ENCODE assay signal across 2 cellular contexts in genomic region chr11:74135516-74135840, GRCh38.
TF ChIP-seq lines count a peak whose summit lies in the region.

No MANE protein-coding gene starts in this region.

TF ChIP-seq in HepG2, 621 proteins besides CTCF, POLR2A, EP300 and RAD21:
- no peak for TF ChIP-seq KAT7 (CRISPR knock-in tag; IDR thresholded peaks at IDR 0.05; ENCODE audit: borderline replicate concordance)
- TF ChIP-seq, protein P1, sequence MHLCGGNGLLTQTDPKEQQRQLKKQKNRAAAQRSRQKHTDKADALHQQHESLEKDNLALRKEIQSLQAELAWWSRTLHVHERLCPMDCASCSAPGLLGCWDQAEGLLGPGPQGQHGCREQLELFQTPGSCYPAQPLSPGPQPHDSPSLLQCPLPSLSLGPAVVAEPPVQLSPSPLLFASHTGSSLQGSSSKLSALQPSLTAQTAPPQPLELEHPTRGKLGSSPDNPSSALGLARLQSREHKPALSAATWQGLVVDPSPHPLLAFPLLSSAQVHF (CRISPR knock-in tag; IDR thresholded peaks at IDR 0.05), result no peak
- TF ChIP-seq, protein P2, sequence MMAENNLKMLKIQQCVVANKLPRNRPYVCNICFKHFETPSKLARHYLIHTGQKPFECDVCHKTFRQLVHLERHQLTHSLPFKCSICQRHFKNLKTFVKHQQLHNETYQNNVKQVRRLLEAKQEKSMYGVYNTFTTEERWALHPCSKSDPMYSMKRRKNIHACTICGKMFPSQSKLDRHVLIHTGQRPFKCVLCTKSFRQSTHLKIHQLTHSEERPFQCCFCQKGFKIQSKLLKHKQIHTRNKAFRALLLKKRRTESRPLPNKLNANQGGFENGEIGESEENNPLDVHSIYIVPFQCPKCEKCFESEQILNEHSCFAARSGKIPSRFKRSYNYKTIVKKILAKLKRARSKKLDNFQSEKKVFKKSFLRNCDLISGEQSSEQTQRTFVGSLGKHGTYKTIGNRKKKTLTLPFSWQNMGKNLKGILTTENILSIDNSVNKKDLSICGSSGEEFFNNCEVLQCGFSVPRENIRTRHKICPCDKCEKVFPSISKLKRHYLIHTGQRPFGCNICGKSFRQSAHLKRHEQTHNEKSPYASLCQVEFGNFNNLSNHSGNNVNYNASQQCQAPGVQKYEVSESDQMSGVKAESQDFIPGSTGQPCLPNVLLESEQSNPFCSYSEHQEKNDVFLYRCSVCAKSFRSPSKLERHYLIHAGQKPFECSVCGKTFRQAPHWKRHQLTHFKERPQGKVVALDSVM (CRISPR knock-in tag; IDR thresholded peaks at IDR 0.05), result 0 out of 2 replicates have a peak, but pooled peaks have one; percentile 0
- TF ChIP-seq FOXM1 (CRISPR knock-in tag; IDR thresholded peaks at IDR 0.05), result no peak
- no peak for TF ChIP-seq ZNF282 (IDR thresholded peaks at IDR 0.05; ENCODE audit: partially characterized antibody)
- no peak for TF ChIP-seq ZNF143 (CRISPR knock-in tag; IDR thresholded peaks at IDR 0.05)
- no peak for TF ChIP-seq IKZF5 (CRISPR knock-in tag; IDR thresholded peaks at IDR 0.05)
TF ChIP-seq in HepG2: peak in this region for 1.

TF ChIP-seq in WTC11, 78 proteins besides CTCF, POLR2A, EP300 and RAD21:
- TF ChIP-seq ZNF425 (CRISPR knock-in tag; conservative IDR thresholded peaks at IDR 0.05) (no peak), RORB (CRISPR knock-in tag; IDR thresholded peaks at IDR 0.05) (no peak), CDX4 (CRISPR knock-in tag; IDR thresholded peaks at IDR 0.05; ENCODE audit: borderline replicate concordance) (no peak), ZBTB21 (CRISPR knock-in tag; IDR thresholded peaks at IDR 0.05; ENCODE audit: borderline replicate concordance) (no peak), OVOL2 (CRISPR knock-in tag; IDR thresholded peaks at IDR 0.05; ENCODE audit: borderline replicate concordance) (no peak), TEAD4 (CRISPR knock-in tag; IDR thresholded peaks at IDR 0.05) (no peak), FOXK1 (CRISPR knock-in tag; IDR thresholded peaks at IDR 0.05) (no peak), PRRX2 (CRISPR knock-in tag; IDR thresholded peaks at IDR 0.05) (no peak), TCF7 (CRISPR knock-in tag; IDR thresholded peaks at IDR 0.05; ENCODE audit: low read depth) (no peak)
- TF ChIP-seq, protein P3, sequence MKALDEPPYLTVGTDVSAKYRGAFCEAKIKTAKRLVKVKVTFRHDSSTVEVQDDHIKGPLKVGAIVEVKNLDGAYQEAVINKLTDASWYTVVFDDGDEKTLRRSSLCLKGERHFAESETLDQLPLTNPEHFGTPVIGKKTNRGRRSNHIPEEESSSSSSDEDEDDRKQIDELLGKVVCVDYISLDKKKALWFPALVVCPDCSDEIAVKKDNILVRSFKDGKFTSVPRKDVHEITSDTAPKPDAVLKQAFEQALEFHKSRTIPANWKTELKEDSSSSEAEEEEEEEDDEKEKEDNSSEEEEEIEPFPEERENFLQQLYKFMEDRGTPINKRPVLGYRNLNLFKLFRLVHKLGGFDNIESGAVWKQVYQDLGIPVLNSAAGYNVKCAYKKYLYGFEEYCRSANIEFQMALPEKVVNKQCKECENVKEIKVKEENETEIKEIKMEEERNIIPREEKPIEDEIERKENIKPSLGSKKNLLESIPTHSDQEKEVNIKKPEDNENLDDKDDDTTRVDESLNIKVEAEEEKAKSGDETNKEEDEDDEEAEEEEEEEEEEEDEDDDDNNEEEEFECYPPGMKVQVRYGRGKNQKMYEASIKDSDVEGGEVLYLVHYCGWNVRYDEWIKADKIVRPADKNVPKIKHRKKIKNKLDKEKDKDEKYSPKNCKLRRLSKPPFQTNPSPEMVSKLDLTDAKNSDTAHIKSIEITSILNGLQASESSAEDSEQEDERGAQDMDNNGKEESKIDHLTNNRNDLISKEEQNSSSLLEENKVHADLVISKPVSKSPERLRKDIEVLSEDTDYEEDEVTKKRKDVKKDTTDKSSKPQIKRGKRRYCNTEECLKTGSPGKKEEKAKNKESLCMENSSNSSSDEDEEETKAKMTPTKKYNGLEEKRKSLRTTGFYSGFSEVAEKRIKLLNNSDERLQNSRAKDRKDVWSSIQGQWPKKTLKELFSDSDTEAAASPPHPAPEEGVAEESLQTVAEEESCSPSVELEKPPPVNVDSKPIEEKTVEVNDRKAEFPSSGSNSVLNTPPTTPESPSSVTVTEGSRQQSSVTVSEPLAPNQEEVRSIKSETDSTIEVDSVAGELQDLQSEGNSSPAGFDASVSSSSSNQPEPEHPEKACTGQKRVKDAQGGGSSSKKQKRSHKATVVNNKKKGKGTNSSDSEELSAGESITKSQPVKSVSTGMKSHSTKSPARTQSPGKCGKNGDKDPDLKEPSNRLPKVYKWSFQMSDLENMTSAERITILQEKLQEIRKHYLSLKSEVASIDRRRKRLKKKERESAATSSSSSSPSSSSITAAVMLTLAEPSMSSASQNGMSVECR (CRISPR knock-in tag; IDR thresholded peaks at IDR 0.05; ENCODE audit: borderline replicate concordance), result no peak
- TF ChIP-seq, protein P4, sequence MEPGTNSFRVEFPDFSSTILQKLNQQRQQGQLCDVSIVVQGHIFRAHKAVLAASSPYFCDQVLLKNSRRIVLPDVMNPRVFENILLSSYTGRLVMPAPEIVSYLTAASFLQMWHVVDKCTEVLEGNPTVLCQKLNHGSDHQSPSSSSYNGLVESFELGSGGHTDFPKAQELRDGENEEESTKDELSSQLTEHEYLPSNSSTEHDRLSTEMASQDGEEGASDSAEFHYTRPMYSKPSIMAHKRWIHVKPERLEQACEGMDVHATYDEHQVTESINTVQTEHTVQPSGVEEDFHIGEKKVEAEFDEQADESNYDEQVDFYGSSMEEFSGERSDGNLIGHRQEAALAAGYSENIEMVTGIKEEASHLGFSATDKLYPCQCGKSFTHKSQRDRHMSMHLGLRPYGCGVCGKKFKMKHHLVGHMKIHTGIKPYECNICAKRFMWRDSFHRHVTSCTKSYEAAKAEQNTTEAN (CRISPR knock-in tag; IDR thresholded peaks at IDR 0.05), result no peak
- TF ChIP-seq, protein P5, sequence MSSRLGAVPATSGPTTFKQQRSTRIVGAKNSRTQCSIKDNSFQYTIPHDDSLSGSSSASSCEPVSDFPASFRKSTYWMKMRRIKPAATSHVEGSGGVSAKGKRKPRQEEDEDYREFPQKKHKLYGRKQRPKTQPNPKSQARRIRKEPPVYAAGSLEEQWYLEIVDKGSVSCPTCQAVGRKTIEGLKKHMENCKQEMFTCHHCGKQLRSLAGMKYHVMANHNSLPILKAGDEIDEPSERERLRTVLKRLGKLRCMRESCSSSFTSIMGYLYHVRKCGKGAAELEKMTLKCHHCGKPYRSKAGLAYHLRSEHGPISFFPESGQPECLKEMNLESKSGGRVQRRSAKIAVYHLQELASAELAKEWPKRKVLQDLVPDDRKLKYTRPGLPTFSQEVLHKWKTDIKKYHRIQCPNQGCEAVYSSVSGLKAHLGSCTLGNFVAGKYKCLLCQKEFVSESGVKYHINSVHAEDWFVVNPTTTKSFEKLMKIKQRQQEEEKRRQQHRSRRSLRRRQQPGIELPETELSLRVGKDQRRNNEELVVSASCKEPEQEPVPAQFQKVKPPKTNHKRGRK (CRISPR knock-in tag; IDR thresholded peaks at IDR 0.05; ENCODE audit: borderline replicate concordance), result no peak
TF ChIP-seq in WTC11: peak in this region for 0.
